Comparison of ENCODE assay signal across 30 cellular contexts in genomic region chr5:168557389-168557788, GRCh38. TPM values are rescaled to one million over a fixed set of nuclear protein-coding genes. Genes with fewer than 3 reads are reported as not detected.
"Had no signal": no experiment of that assay in that cellular context is flagged by ENCODE, and none has a peak within 500 bp of the region (broad histone marks: within the 10 kb centered on the region; RNA-seq: fewer than 3 reads in every experiment).

No MANE protein-coding gene starts in this region.

- H3K4me3 ChIP-seq: adrenal gland, body of pancreas, esophagus muscularis mucosa, gastrocnemius medialis had no signal

- H3K27me3 ChIP-seq: adrenal gland, body of pancreas, esophagus muscularis mucosa, foreskin keratinocyte, gastrocnemius medialis had no signal

- H3K27ac ChIP-seq: adrenal gland, body of pancreas, esophagus muscularis mucosa, foreskin keratinocyte, gastrocnemius medialis, VCaP had no signal

- H3K4me1 ChIP-seq: foreskin keratinocyte had no signal

- H3K9me3 ChIP-seq: adrenal gland, body of pancreas, esophagus muscularis mucosa, gastrocnemius medialis had no signal

- ATAC-seq: activated CD4-positive, CD25-positive, alpha-beta regulatory T cell treated with anti-CD3 and anti-CD28 coated beads, Interleukin-2, amount 50 U/mL, for 24 hours; activated CD8-positive, alpha-beta T cell treated with anti-CD3 and anti-CD28 coated beads for 36 hours; activated naive CD8-positive, alpha-beta T cell treated with anti-CD3 and anti-CD28 coated beads, Interleukin-2, amount 50 U/mL, for 24 hours; activated T-cell treated with anti-CD3 and anti-CD28 coated beads, Interleukin-2, amount 50 U/mL, for 4 hours; activated T-helper 17 cell treated with anti-CD3 and anti-CD28 coated beads, Interleukin-2, amount 50 U/mL, for 72 hours; body of pancreas; effector memory CD8-positive, alpha-beta T cell; foreskin keratinocyte; gastrocnemius medialis had no signal

- DNase-seq: activated B cell treated with CpG ODN at 0.5 μM for 24 hours; activated CD4-positive, alpha-beta T cell treated with anti-CD3 and anti-CD28 coated beads for 48 hours; activated CD4-positive, alpha-beta T cell treated with anti-CD3 and anti-CD28 coated beads, Interleukin-2, amount 50 U/mL, for 1 hour; activated CD4-positive, alpha-beta T cell treated with anti-CD3 and anti-CD28 coated beads, Interleukin-2, amount 50 U/mL, for 48 hours; activated CD8-positive, alpha-beta memory T cell treated with anti-CD3 and anti-CD28 coated beads for 24 hours; activated CD8-positive, alpha-beta T cell treated with anti-CD3 and anti-CD28 coated beads for 36 hours; activated effector memory CD4-positive, alpha-beta T cell treated with Interleukin-2 at 50 U/mL for 16 hours; activated naive CD4-positive, alpha-beta T cell treated with anti-CD3 and anti-CD28 coated beads for 36 hours; activated naive CD8-positive, alpha-beta T cell treated with anti-CD3 and anti-CD28 coated beads for 36 hours; activated naive CD8-positive, alpha-beta T cell treated with anti-CD3 and anti-CD28 coated beads, Interleukin-2, amount 50 U/mL, for 24 hours; activated T-cell treated with anti-CD3 and anti-CD28 coated beads, Interleukin-2, amount 50 U/mL, for 4 hours; adrenal gland; amygdala; aorta; body of pancreas; central memory CD4-positive, alpha-beta T cell; cortex of kidney; dermis blood vessel endothelial cell; effector CD4-positive, alpha-beta T cell; effector memory CD8-positive, alpha-beta T cell; erythroblast; foreskin keratinocyte; gastrocnemius medialis; glutamatergic neuron; T-helper 2 cell had no signal

RNA-seq across cellular contexts. Expression of gene FBLL1, which starts 28.3 kb away (rescaled TPM):
- total RNA-seq: foreskin keratinocyte; gastrocnemius medialis; T-helper 1 cell treated with Interleukin-12 subunit alpha and Interleukin-12 subunit beta and Interleukin-4 antibody, amounts not matched to agents 30 ng/mL and 1 ng/mL, for 36 hours had no signal
- polyA plus RNA-seq: foreskin keratinocyte had no signal
